Comparison of ENCODE assay signal across 12 cellular contexts in genomic region chr15:44657378-44657777, GRCh38. TPM values are rescaled to one million over a fixed set of nuclear protein-coding genes. Genes with fewer than 3 reads are reported as not detected.
DNase-seq lines count a peak whose midpoint lies in the region; ATAC-seq and TF ChIP-seq lines count a peak whose summit lies in the region.
"Had no signal": no experiment of that assay in that cellular context is flagged by ENCODE, and none has a peak within 500 bp of the region (broad histone marks: within the 10 kb centered on the region; RNA-seq: fewer than 3 reads in every experiment).

No MANE protein-coding gene starts in this region.

- no peak for DNase-seq in heart right ventricle
- no peak for DNase-seq in cardiac septum (ENCODE audit: low spot score)
- peak; percentile 28 for DNase-seq in NCI-H69 (lab: John Stamatoyannopoulos, UW)
- no peak for DNase-seq in psoas muscle
- no peak for DNase-seq in stimulated activated CD8-positive, alpha-beta memory T cell treated with anti-CD3 and anti-CD28 coated beads, Interleukin-4, amount 100 ng/mL, for 48 hours
- DNase-seq: DMS53, GF-D8, HFFc6 had no signal

- intact Hi-C loops in heart right ventricle (cut with DNase I), result loop anchor here in 1 of 10 donors (5.0 kb wide), 1 partner anchor 70 kb away; no protein-coding TSS in a partner anchor
- intact Hi-C loops in cardiac septum (cut with DNase I), result no loop called here
- intact Hi-C loops in psoas muscle (cut with DNase I), result no loop called here

- ATAC-seq in heart right ventricle, result peak in 6 of 8 donors; percentile 28 to 86 (median 68)
- peak; percentile 38 to 63 (median 52) for ATAC-seq in psoas muscle
- no peak for ATAC-seq in HG02973 (IDR thresholded peaks at IDR 0.05; ENCODE audit: unreplicated experiment)
- ATAC-seq: A549 had no signal

- H3K36me3 ChIP-seq in heart right ventricle, result peaks cover 0 to 84% (median 43%) of the 10 kb centered on the region in 9 donors
- H3K36me3 ChIP-seq in psoas muscle (ENCODE audit: insufficient read depth in 1 of 2, low read depth in 1 of 2), result peaks cover 9 to 69% of the 10 kb centered on the region in 2 donors

- H3K4me1 ChIP-seq in heart right ventricle (peaks cover 3 to 35% (median 20%) of the 10 kb centered on the region in 9 donors), psoas muscle (peaks cover 28% of the 10 kb centered on the region)

- H3K4me3 ChIP-seq in heart right ventricle (no peak overlapping the region), psoas muscle (no peak overlapping the region)
- H3K4me3 ChIP-seq: A549, BLaER1, HAP-1 had no signal

- H3K27ac ChIP-seq in heart right ventricle (peak overlapping the region in 7 of 10 donors; percentile 4 to 59 (median 45)), psoas muscle (peak overlapping the region; percentile 50)
- H3K27ac ChIP-seq: A549, BLaER1 had no signal

- TF ChIP-seq CTCF in heart right ventricle (IDR thresholded peaks at IDR 0.05), result no peak
- no peak for TF ChIP-seq CTCF in psoas muscle (IDR thresholded peaks at IDR 0.05)

- H3K9me3 ChIP-seq in heart right ventricle (no peaks in the 10 kb centered on the region), psoas muscle (no peaks in the 10 kb centered on the region)
- H3K9me3 ChIP-seq: A549, BLaER1, HAP-1 had no signal

- H3K27me3 ChIP-seq in heart right ventricle (no peaks in the 10 kb centered on the region), psoas muscle (ENCODE audit: insufficient read depth in 3 of 3, low read length in 2 of 3) (no peaks in the 10 kb centered on the region)
- H3K27me3 ChIP-seq: BLaER1 had no signal

RNA-seq across cellular contexts. Expression of gene SPG11, which starts 6.1 kb away (rescaled TPM):
- total RNA-seq in heart right ventricle (10 to 100 TPM; 43.6 to 63.4 (median 52.7) TPM), cardiac septum (49.2 TPM), psoas muscle (10 to 100 TPM; 26.3 to 38.1 (median 36.0) TPM)
- polyA plus RNA-seq in heart right ventricle (10 to 100 TPM; 17.4 to 43.7 TPM), psoas muscle (10 to 100 TPM; 10.3 to 17.0 (median 12.8) TPM)

RNA-seq across cellular contexts. Expression of gene PATL2, which starts 53.7 kb away (rescaled TPM):
- total RNA-seq in heart right ventricle (1 to 10 TPM in 9 of 10 donors, under 1 TPM in 1; 0.77 to 8.6 (median 3.1) TPM), cardiac septum (1.00 TPM), psoas muscle (under 1 TPM in 2 of 4 donors, not detected in 2; 0.74 to 0.88 TPM)
- polyA plus RNA-seq in heart right ventricle (1 to 10 TPM in 1 of 2 donors, under 1 TPM in 1; 0.33 to 2.1 TPM), psoas muscle (under 1 TPM; 0.03 to 0.23 (median 0.16) TPM)

RNA-seq across cellular contexts. Expression of gene B2M, which starts 53.9 kb away (rescaled TPM):
- total RNA-seq in heart right ventricle (1,000 to 10,000 TPM in 6 of 10 donors, 100 to 1,000 TPM in 4; 782 to 5,382 (median 1,085) TPM), cardiac septum (904 TPM), psoas muscle (100 to 1,000 TPM; 400 to 577 (median 512) TPM)
- polyA plus RNA-seq in heart right ventricle (1,000 to 10,000 TPM in 1 of 2 donors, 100 to 1,000 TPM in 1; 833 to 1,897 TPM), psoas muscle (100 to 1,000 TPM; 687 to 891 (median 729) TPM)
